In the genomic region with DNA sequence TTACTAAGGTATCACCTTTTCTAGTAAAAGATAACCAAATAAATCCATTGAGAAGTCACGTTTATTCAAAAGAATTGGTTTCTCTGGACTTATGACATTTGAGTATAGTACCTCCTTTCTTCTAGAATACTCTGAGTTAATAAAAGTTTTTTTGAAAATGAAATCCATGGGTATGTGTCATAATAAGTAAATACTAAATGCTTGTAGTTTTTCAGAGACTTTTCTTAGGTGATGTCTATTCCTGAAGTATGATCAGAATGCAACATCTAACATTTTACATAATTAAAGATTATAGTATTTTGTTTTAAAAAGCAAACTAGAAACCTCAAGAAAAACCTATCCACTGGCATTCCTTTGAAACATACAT, we compare ENCODE assay signal across 17 cellular contexts.
DNase-seq lines count a peak whose midpoint lies in the region; ATAC-seq, FAIRE-seq and TF ChIP-seq lines count a peak whose summit lies in the region.
"Had no signal": no experiment of that assay in that cellular context is flagged by ENCODE, and none has a peak within 500 bp of the region (broad histone marks: within the 10 kb centered on the region; RNA-seq: fewer than 3 reads in every experiment).

No MANE protein-coding gene starts in this region.

- DNase-seq in RWPE2 (ENCODE audit: low spot score): no peak
- no peak for DNase-seq in esophagus squamous epithelium (lab: John Stamatoyannopoulos, UW)
- no peak for DNase-seq in prostate gland (ENCODE audit: low spot score)
- DNase-seq in activated CD8-positive, alpha-beta memory T cell treated with anti-CD3 and anti-CD28 coated beads for 24 hours: no peak
- no peak for DNase-seq in COLO668 (lab: John Stamatoyannopoulos, UW; ENCODE audit: unreplicated experiment)
- no peak for DNase-seq in NAMALWA (ENCODE audit: low spot score)
- DNase-seq: CD8-positive, alpha-beta memory T cell; H7; NCI-H1436; NCI-H2227 treated with DMSO at 0.1 percent for 48 hours; SHP77; stimulated activated CD4-positive, alpha-beta T cell treated with anti-CD3 and anti-CD28 coated beads, Interleukin-4, amount 100 ng/mL, for 4 hours had no signal

- peak overlapping the region; percentile 81 for H3K27ac ChIP-seq in RWPE2 (ENCODE audit: poor library complexity, severe bottlenecking)
- H3K27ac ChIP-seq in esophagus squamous epithelium: peak overlapping the region in 3 of 4 donors; percentile 53 to 82 (median 81)
- peak overlapping the region; percentile 58 to 59 for H3K27ac ChIP-seq in prostate gland
- H3K27ac ChIP-seq: upper lobe of right lung had no signal

- WGBS in esophagus squamous epithelium, 2 donors: 44 to 45% methylated on average over 1 of the region's 1 CpG
- WGBS in prostate gland: 37% methylated on average over 1 of the region's 1 CpG

- peaks cover 16% of the 10 kb centered on the region for H3K36me3 ChIP-seq in RWPE2 (ENCODE audit: low read depth)
- H3K36me3 ChIP-seq in esophagus squamous epithelium: no peaks in the 10 kb centered on the region
- no peaks in the 10 kb centered on the region for H3K36me3 ChIP-seq in prostate gland
- H3K36me3 ChIP-seq: upper lobe of right lung had no signal

- H3K9me3 ChIP-seq in RWPE2 (ENCODE audit: severe bottlenecking) (no peaks in the 10 kb centered on the region), esophagus squamous epithelium (no peaks in the 10 kb centered on the region), prostate gland (no peaks in the 10 kb centered on the region)
- H3K9me3 ChIP-seq: upper lobe of right lung had no signal

- TF ChIP-seq CTCF in RWPE2 (IDR thresholded peaks at IDR 0.05; ENCODE audit: poor library complexity, severe bottlenecking) (no peak), esophagus squamous epithelium (IDR thresholded peaks at IDR 0.05) (no peak), prostate gland (IDR thresholded peaks at IDR 0.05) (no peak)

- peaks cover 49% of the 10 kb centered on the region for H3K4me1 ChIP-seq in RWPE2 (ENCODE audit: insufficient read depth, poor library complexity, severe bottlenecking)
- H3K4me1 ChIP-seq in esophagus squamous epithelium: peaks cover 6 to 46% (median 21%) of the 10 kb centered on the region in 3 donors
- peaks cover 12% of the 10 kb centered on the region for H3K4me1 ChIP-seq in prostate gland (replicated peaks)

- ATAC-seq in RWPE2 (ENCODE audit: low read depth) (peak; percentile 36), GM19035 (IDR thresholded peaks at IDR 0.05; ENCODE audit: unreplicated experiment) (no peak)
- ATAC-seq: activated CD4-positive, CD25-positive, alpha-beta regulatory T cell treated with anti-CD3 and anti-CD28 coated beads, Interleukin-2, amount 50 U/mL, for 24 hours had no signal

- intact Hi-C loops in esophagus squamous epithelium (cut with DNase I): no loop called here
- intact Hi-C loops in prostate gland (cut with DNase I): loop anchor here (5.0 kb wide), 1 partner anchor 62 kb away; the partner anchor contains the start of gene NFIB

- H3K27me3 ChIP-seq in RWPE2 (ENCODE audit: insufficient read depth, poor library complexity, severe bottlenecking) (no peaks in the 10 kb centered on the region), esophagus squamous epithelium (no peaks in the 10 kb centered on the region), prostate gland (replicated peaks; ENCODE audit: insufficient read depth) (no peaks in the 10 kb centered on the region)
- H3K27me3 ChIP-seq: upper lobe of right lung had no signal

- no peak for TF ChIP-seq POLR2A in esophagus squamous epithelium (IDR thresholded peaks at IDR 0.05)
- TF ChIP-seq POLR2A in prostate gland (IDR thresholded peaks at IDR 0.05): no peak

- peak; percentile 73 for FAIRE-seq in A204.1 (lab: Jason Lieb, UNC)
- FAIRE-seq: colon had no signal

- H3K4me3 ChIP-seq in RWPE2 (ENCODE audit: severe bottlenecking): no peak overlapping the region
- H3K4me3 ChIP-seq in esophagus squamous epithelium: no peak overlapping the region
- no peak overlapping the region for H3K4me3 ChIP-seq in prostate gland
